In the genomic region with DNA sequence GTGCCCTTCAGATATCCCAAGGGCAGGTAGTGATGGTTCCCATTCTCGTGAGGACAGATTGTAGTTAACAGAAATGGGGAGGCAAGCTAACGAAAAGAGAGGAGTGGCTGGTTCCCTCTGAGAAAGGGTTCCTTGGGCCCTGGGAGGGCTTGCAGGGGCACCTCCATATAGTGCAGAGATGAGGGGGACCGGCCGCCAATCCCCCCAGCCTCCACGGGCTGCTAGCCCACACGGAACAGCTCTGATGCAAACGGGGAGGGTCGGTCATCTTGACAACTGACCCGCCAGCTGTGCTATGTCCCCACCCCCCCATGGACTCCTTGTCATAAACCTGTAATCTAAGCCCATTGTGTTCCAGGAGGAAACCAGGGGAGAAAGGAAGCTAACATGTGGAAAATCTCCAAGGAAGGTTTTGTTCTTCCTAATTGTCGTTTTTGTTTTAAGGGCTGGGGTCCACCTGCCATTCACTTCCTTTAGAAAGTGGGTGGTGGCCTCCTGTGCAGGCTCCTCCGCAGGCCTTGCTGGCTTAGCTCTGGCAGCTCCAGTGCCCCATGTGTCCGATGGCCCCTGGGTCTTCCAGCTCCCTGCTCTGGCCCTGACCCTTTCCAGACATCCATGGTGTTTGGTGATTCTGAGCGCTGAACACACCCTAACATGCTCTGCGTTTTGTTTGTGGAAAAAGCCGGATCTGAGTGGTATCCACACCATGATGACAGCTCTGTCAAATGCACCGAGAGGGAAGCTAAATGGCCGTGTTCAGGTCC, we compare ENCODE assay signal across 21 cellular contexts.
"Had no signal": no experiment of that assay in that cellular context is flagged by ENCODE, and none has a peak within 500 bp of the region (broad histone marks: within the 10 kb centered on the region; RNA-seq: fewer than 3 reads in every experiment).

No MANE protein-coding gene starts in this region.

- H3K4me3 ChIP-seq: adrenal gland, left lung, mucosa of descending colon had no signal

- H3K27me3 Mint-ChIP-seq: activated CD4-positive, alpha-beta T cell treated with anti-CD3 and anti-CD28 coated beads, Interleukin-2, amount 10 ng/mL, durations not matched to agents 24 days and 14 days; activated CD8-positive, alpha-beta T cell treated with anti-CD3 and anti-CD28 coated beads for 36 hours had no signal

- H3K4me3 Mint-ChIP-seq: activated CD4-positive, alpha-beta T cell treated with anti-CD3 and anti-CD28 coated beads, Interleukin-2, amount 10 ng/mL, durations not matched to agents 24 days and 14 days; activated CD8-positive, alpha-beta T cell treated with anti-CD3 and anti-CD28 coated beads for 36 hours; activated T-cell treated with anti-CD3 and anti-CD28 coated beads, Interleukin-2, amount 50 U/mL, for 72 hours; effector memory CD8-positive, alpha-beta T cell; memory B cell; naive B cell had no signal

- H3K4me1 Mint-ChIP-seq: activated CD4-positive, alpha-beta T cell treated with anti-CD3 and anti-CD28 coated beads, Interleukin-2, amount 10 ng/mL, durations not matched to agents 24 days and 14 days; memory B cell; naive B cell had no signal

- ATAC-seq: activated CD8-positive, alpha-beta T cell treated with anti-CD3 and anti-CD28 coated beads for 36 hours; activated naive CD4-positive, alpha-beta T cell treated with anti-CD3 and anti-CD28 coated beads, Interleukin-2, amount 50 U/mL, for 72 hours; activated T-cell treated with anti-CD3 and anti-CD28 coated beads, Interleukin-2, amount 50 U/mL, for 72 hours; effector memory CD8-positive, alpha-beta T cell; left lung; mucosa of descending colon; stimulated activated naive CD8-positive, alpha-beta T cell treated with anti-CD3 and anti-CD28 coated beads, Interleukin-15, Interleukin-2, amounts not matched to agents 100 U/mL and 50 U/mL, for 24 hours had no signal

- H3K27me3 ChIP-seq: adrenal gland, left lung, neutrophil had no signal

- H3K9me3 Mint-ChIP-seq: activated CD4-positive, alpha-beta T cell treated with anti-CD3 and anti-CD28 coated beads, Interleukin-2, amount 10 ng/mL, durations not matched to agents 24 days and 14 days; activated CD8-positive, alpha-beta T cell treated with anti-CD3 and anti-CD28 coated beads for 36 hours; activated naive CD4-positive, alpha-beta T cell treated with anti-CD3 and anti-CD28 coated beads, Interleukin-2, amount 50 U/mL, for 72 hours; activated T-cell treated with anti-CD3 and anti-CD28 coated beads, Interleukin-2, amount 50 U/mL, for 72 hours; effector memory CD8-positive, alpha-beta T cell; memory B cell; naive B cell had no signal

- H3K36me3 ChIP-seq: adrenal gland, left lung, neutrophil had no signal

- H3K4me1 ChIP-seq: adrenal gland, left lung, parathyroid adenoma had no signal

- H3K27ac ChIP-seq: adrenal gland, epithelial cell of prostate, left lung, neutrophil, parathyroid adenoma had no signal

- H3K9ac ChIP-seq: parathyroid adenoma had no signal

- DNase-seq: activated CD4-positive, alpha-beta T cell treated with anti-CD3 and anti-CD28 coated beads, Interleukin-2, amount 10 ng/mL, durations not matched to agents 24 days and 14 days; activated CD8-positive, alpha-beta T cell treated with anti-CD3 and anti-CD28 coated beads for 36 hours; activated gamma-delta T cell treated with Interleukin-2 at 50 U/mL for 16 hours; activated T-cell treated with anti-CD3 and anti-CD28 coated beads, Interleukin-2, amount 50 U/mL, for 72 hours; dermis blood vessel endothelial cell; effector memory CD8-positive, alpha-beta T cell; foreskin fibroblast; hippocampal formation; left lung; mucosa of descending colon; naive B cell; stimulated activated CD4-positive, alpha-beta T cell treated with anti-CD3 and anti-CD28 coated beads, Interleukin-2, amount 100 ng/mL, for 24 hours; stimulated activated naive CD8-positive, alpha-beta T cell treated with anti-CD3 and anti-CD28 coated beads, Interleukin-15, Interleukin-2, amounts not matched to agents 100 U/mL and 50 U/mL, for 24 hours; T-helper 1 cell; trophoblast cell had no signal

- H3K36me3 Mint-ChIP-seq: activated naive CD4-positive, alpha-beta T cell treated with anti-CD3 and anti-CD28 coated beads, Interleukin-2, amount 50 U/mL, for 72 hours; memory B cell; naive B cell had no signal

- H3K9me3 ChIP-seq: adrenal gland, left lung, mucosa of descending colon, neutrophil had no signal

- H3K27ac Mint-ChIP-seq: activated CD4-positive, alpha-beta T cell treated with anti-CD3 and anti-CD28 coated beads, Interleukin-2, amount 10 ng/mL, durations not matched to agents 24 days and 14 days; activated CD8-positive, alpha-beta T cell treated with anti-CD3 and anti-CD28 coated beads for 36 hours; activated naive CD4-positive, alpha-beta T cell treated with anti-CD3 and anti-CD28 coated beads, Interleukin-2, amount 50 U/mL, for 72 hours; activated T-cell treated with anti-CD3 and anti-CD28 coated beads, Interleukin-2, amount 50 U/mL, for 72 hours; effector memory CD8-positive, alpha-beta T cell; memory B cell had no signal
